ENCODE assay signal across 8 cellular contexts in the genomic region with DNA sequence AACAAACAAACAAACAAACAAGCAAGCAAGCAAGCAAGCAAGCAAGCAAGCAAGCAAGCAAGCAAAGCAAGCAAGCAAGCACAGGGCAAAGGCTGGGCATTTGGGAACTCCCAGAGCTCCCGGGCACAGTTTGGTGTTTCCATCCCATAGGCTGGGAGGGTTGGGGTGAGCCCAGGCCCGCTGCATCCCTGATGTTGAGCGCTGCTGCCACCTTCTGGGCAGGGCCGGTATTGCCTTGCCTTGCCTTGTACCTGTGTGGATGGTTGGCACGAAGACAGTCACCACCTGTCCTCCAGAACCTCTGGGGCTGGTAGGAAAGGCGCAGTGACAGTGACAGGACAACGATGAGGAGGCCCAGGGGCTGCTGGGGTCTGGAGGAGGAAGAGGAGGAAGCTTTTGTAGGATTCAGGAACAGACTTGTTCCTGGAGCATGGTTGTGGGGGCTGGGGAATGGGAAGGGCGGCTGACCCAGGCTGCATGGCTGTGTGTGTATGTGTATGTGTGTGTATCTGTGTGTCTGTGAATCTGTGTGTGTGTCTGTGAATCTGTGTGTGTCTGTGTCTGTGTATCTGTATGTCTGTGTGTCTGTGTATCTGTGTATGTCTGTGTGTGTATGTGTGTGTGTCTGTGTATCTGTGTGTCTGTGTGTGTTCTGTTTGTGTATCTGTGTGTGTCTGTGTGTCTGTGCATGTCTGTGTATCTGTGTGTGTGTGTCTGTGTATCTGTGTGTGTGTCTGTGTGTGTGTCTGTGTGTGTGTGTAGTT.
DNase-seq lines count a peak whose midpoint lies in the region; FAIRE-seq and TF ChIP-seq lines count a peak whose summit lies in the region.

No MANE protein-coding gene starts in this region.

- H3F3A ChIP-seq in DOHH2 (ENCODE audit: control insufficient read depth, insufficient read depth) = no peaks in the 10 kb centered on the region

- peaks cover 6% of the 10 kb centered on the region for H3K4me1 ChIP-seq in DOHH2 (ENCODE audit: control insufficient read depth, low read length)

- H3K4me3 ChIP-seq in DOHH2 (ENCODE audit: low read length) = no peak overlapping the region

- peak; percentile 99 for TF ChIP-seq CTCF in DOHH2 (IDR thresholded peaks at IDR 0.05; ENCODE audit: low read depth, low read length, poor library complexity, severe bottlenecking)

- DNase-seq in H54 (ENCODE audit: insufficient read length, low spot score) (peak; percentile 63), NAMALWA (ENCODE audit: low spot score) (peak; percentile 92), SKM-1 (lab: John Stamatoyannopoulos, UW; ENCODE audit: unreplicated experiment) (peak; percentile 17), glomerular visceral epithelial cell (ENCODE audit: extremely low spot score) (peak; percentile 74), pons (ENCODE audit: low spot score) (peak; percentile 66), urothelium cell line (ENCODE audit: low spot score) (peak; percentile 79)
- peak; percentile 93 for DNase-seq in activated naive CD4-positive, alpha-beta T cell treated with Interleukin-2 at 50 U/mL for 16 hours

- H3K27me3 ChIP-seq in DOHH2 (ENCODE audit: control insufficient read depth, low read length) = peaks cover 36% of the 10 kb centered on the region

- no peak for TF ChIP-seq POLR2A in H54 (IDR thresholded peaks at IDR 0.05; ENCODE audit: low read depth, low read length)

- H4K20me1 ChIP-seq in DOHH2 (ENCODE audit: control insufficient read depth, insufficient read depth, low read depth, low read length) = no peaks in the 10 kb centered on the region

- no peak overlapping the region for H3K4me2 ChIP-seq in DOHH2 (ENCODE audit: low read length)

- no peak overlapping the region for H3K27ac ChIP-seq in DOHH2 (ENCODE audit: low read depth, low read length)

- FAIRE-seq in H54 (lab: Jason Lieb, UNC) = no peak
- peak; percentile 50 for FAIRE-seq in urothelium cell line (lab: Jason Lieb, UNC)

- no peaks in the 10 kb centered on the region for H3K9me3 ChIP-seq in DOHH2 (ENCODE audit: control insufficient read depth, insufficient read depth, low read length)

- no peaks in the 10 kb centered on the region for H3K36me3 ChIP-seq in DOHH2 (ENCODE audit: control insufficient read depth, low read length)

- H3K9me2 ChIP-seq in DOHH2 (replicated peaks; ENCODE audit: control insufficient read depth, low read length) = no peaks in the 10 kb centered on the region

- H3K79me2 ChIP-seq in DOHH2 (ENCODE audit: control insufficient read depth, low read length) = no peaks in the 10 kb centered on the region

Comparison
In these comparisons a context has a peak if more than half of its experiments do, and no peak if none do; other contexts are left out.
1. DNase-seq: peak in every context shown above with its lines; median percentile 93 in activated naive CD4-positive, alpha-beta T cell treated with Interleukin-2 at 50 U/mL for 16 hours; 92 in NAMALWA; 79 in urothelium cell line; 74 in glomerular visceral epithelial cell; 66 in pons; 63 in H54; 17 in SKM-1.